Comparison of ENCODE assay signal across 17 cellular contexts in the genomic region with DNA sequence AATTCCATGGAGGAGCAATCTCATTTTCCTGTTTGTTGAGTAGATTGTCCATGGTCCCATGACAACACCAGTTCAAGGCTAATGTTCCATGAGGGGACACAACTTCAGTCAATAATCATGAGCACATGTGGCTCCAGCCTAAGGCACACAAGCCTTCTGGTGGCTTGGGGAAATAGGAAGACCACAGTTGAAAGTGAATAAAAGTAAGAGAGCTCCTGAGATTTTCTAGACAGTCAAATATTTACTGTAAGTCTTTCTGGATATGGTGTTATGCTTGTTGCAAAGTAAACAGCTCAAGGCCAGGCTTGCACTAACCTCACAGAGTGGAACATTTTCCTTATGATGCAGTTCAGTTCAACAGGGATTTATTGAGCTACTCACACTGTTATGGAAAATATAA.
A peak's percentile ranks its signal among the peaks of the same experiment; 100 is the strongest.
DNase-seq lines count a peak whose midpoint lies in the region; ATAC-seq and TF ChIP-seq lines count a peak whose summit lies in the region.
"Had no signal": no experiment of that assay in that cellular context is flagged by ENCODE, and none has a peak within 500 bp of the region (broad histone marks: within the 10 kb centered on the region; RNA-seq: fewer than 3 reads in every experiment).

No MANE protein-coding gene starts in this region.

- no peak overlapping the region for H2BK5ac ChIP-seq in mesenchymal stem cell (ENCODE audit: low read depth, low read length, poor library complexity, severe bottlenecking)

- H3K18ac ChIP-seq in mesenchymal stem cell (ENCODE audit: low read depth in 1 of 2, low read length in 2 of 2) = peak overlapping the region in 1 of 2 experiments; percentile 28

- peak; percentile 41 for DNase-seq in DMS79 treated with DMSO at 0.1 percent for 48 hours (lab: John Stamatoyannopoulos, UW)
- no peak for DNase-seq in DMS79 (lab: John Stamatoyannopoulos, UW)
- DNase-seq in NCI-H69 (lab: John Stamatoyannopoulos, UW) = peak; percentile 27
- DNase-seq in choroid plexus epithelial cell (ENCODE audit: low read depth) = peak; percentile 8
- peak; percentile 18 for DNase-seq in mesenchymal stem cell
- no peak for DNase-seq in activated CD8-positive, alpha-beta memory T cell treated with anti-CD3 and anti-CD28 coated beads for 24 hours
- DNase-seq: Caco-2, KG1, NCI-H187, NCI-H2171, NCI-H446 treated with DMSO at 0.1 percent for 48 hours, NCI-H748 treated with DMSO at 0.1 percent for 48 hours, OCI-M1, SHP77 had no signal

- H3K4me1 ChIP-seq in mesenchymal stem cell (ENCODE audit: control insufficient read depth, insufficient read depth, low read depth, low read length) = no peaks in the 10 kb centered on the region
- H3K4me1 ChIP-seq: Caco-2 had no signal

- no peak overlapping the region for H3K4me2 ChIP-seq in mesenchymal stem cell (ENCODE audit: low read length, poor library complexity, severe bottlenecking)

- no peak overlapping the region for H4K91ac ChIP-seq in mesenchymal stem cell (ENCODE audit: low read length)

- H3K4me3 ChIP-seq in choroid plexus epithelial cell (ENCODE audit: low read depth, low read length) = no peak overlapping the region
- H3K4me3 ChIP-seq in mesenchymal stem cell (ENCODE audit: insufficient read depth in 1 of 2, low read depth in 1 of 2, low read length in 2 of 2) = no peak overlapping the region

- no peak overlapping the region for H2BK15ac ChIP-seq in mesenchymal stem cell (ENCODE audit: low read depth, poor library complexity, severe bottlenecking)

- H2BK12ac ChIP-seq in mesenchymal stem cell (ENCODE audit: low read length in 2 of 2) = no peak overlapping the region

- H3K9ac ChIP-seq in mesenchymal stem cell (ENCODE audit: low read length) = no peak overlapping the region

- H3K9me3 ChIP-seq in mesenchymal stem cell (ENCODE audit: control insufficient read depth, low read length) = peaks cover 10% of the 10 kb centered on the region

- H3K23ac ChIP-seq in mesenchymal stem cell (ENCODE audit: low read length in 2 of 2) = no peak overlapping the region

- H3K36me3 ChIP-seq in mesenchymal stem cell (ENCODE audit: control insufficient read depth in 1 of 2, insufficient read depth in 2 of 2, low read depth in 1 of 2, low read length in 2 of 2) = no peaks in the 10 kb centered on the region

- H2AK5ac ChIP-seq in mesenchymal stem cell (ENCODE audit: low read length, severe bottlenecking) = no peak overlapping the region

- no peaks in the 10 kb centered on the region for H3K27me3 ChIP-seq in mesenchymal stem cell (ENCODE audit: control insufficient read depth in 1 of 2, insufficient read depth in 1 of 2, low read length in 2 of 2)

- H3K79me1 ChIP-seq in mesenchymal stem cell (replicated peaks; ENCODE audit: low read length, poor library complexity, severe bottlenecking) = no peaks in the 10 kb centered on the region

- no peak for TF ChIP-seq CTCF in choroid plexus epithelial cell (conservative IDR thresholded peaks at IDR 0.05; ENCODE audit: low read depth, low read length)

- no peak overlapping the region for H3K14ac ChIP-seq in mesenchymal stem cell (ENCODE audit: low read length in 2 of 2)

- H3K4ac ChIP-seq in mesenchymal stem cell (ENCODE audit: low read depth in 1 of 2, low read length in 2 of 2) = no peak overlapping the region

- ATAC-seq in HG02623 (IDR thresholded peaks at IDR 0.05; ENCODE audit: unreplicated experiment) (no peak), GM18498 (IDR thresholded peaks at IDR 0.05; ENCODE audit: unreplicated experiment) (no peak)

- no peak overlapping the region for H4K8ac ChIP-seq in mesenchymal stem cell (ENCODE audit: low read length)

- H2AFZ ChIP-seq in mesenchymal stem cell (ENCODE audit: low read depth, low read length) = no peak overlapping the region

- H2BK120ac ChIP-seq in mesenchymal stem cell (ENCODE audit: low read depth, low read length) = no peak overlapping the region

- H3K27ac ChIP-seq in mesenchymal stem cell (ENCODE audit: low read length, poor library complexity, severe bottlenecking) = no peak overlapping the region
- H3K27ac ChIP-seq: 22Rv1 had no signal

Comparison
In these comparisons a context has a peak if more than half of its experiments do, and no peak if none do; other contexts are left out.
1. DNase-seq: peak in DMS79 treated with DMSO at 0.1 percent for 48 hours (single experiment), NCI-H69 (single experiment), choroid plexus epithelial cell (single experiment) and mesenchymal stem cell (single experiment); none in DMS79 (single experiment) and activated CD8-positive, alpha-beta memory T cell treated with anti-CD3 and anti-CD28 coated beads for 24 hours (single experiment).